18 cellular contexts compared by ENCODE assay signal in the genomic region with DNA sequence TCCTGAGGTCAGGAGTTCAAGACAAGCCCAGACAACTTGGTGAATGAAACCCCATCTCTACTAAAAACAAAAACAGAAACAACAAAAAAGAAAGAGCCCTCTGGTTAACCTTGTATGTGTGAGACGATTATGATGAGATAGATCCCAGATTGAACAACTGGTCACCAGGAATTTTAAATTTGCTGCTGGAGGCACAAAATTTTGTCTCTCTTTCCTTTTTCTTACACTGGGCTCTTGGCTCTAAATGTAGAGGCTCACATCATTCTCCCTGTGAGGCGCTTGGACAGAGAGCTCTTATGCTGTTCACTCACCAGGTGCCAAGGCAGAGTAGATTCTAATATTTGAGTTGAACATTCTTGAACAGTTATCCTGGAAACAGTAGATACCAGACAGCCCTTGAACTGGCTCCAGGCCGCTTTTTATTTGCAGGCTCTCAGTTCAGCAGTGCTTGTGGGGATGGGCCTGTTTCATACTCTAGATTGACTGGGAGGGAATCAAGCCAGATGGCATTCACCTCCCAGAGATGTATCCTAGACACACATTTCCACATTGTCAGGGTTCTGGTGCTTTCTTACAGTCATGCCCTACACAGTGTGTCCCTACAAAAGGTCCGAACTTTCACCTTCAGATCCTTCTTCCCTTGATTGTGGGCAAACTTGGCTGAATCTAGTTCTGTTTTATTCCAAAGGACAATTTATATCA.
"Had no signal": no experiment of that assay in that cellular context is flagged by ENCODE, and none has a peak within 500 bp of the region (broad histone marks: within the 10 kb centered on the region; RNA-seq: fewer than 3 reads in every experiment).

No MANE protein-coding gene starts in this region.

- H3K9me3 Mint-ChIP-seq: activated naive CD8-positive, alpha-beta T cell treated with anti-CD3 and anti-CD28 coated beads, Interleukin-2, amount 10 ng/mL, durations not matched to agents 7 days and 5 days; activated T-helper 17 cell treated with anti-CD3 and anti-CD28 coated beads, Interleukin-2, amount 50 U/mL, for 72 hours; stimulated activated naive CD8-positive, alpha-beta T cell treated with anti-CD3 and anti-CD28 coated beads, Interleukin-15, Interleukin-2, amounts not matched to agents 100 ng/mL and 50 ng/mL, for 24 hours had no signal

- H3K4me3 Mint-ChIP-seq: activated naive CD8-positive, alpha-beta T cell treated with anti-CD3 and anti-CD28 coated beads, Interleukin-2, amount 10 ng/mL, durations not matched to agents 7 days and 5 days; activated T-helper 17 cell treated with anti-CD3 and anti-CD28 coated beads, Interleukin-2, amount 50 U/mL, for 72 hours; nephron; stimulated activated naive CD8-positive, alpha-beta T cell treated with anti-CD3 and anti-CD28 coated beads, Interleukin-15, Interleukin-2, amounts not matched to agents 100 ng/mL and 50 ng/mL, for 24 hours had no signal

- H3K27me3 Mint-ChIP-seq: activated naive CD8-positive, alpha-beta T cell treated with anti-CD3 and anti-CD28 coated beads, Interleukin-2, amount 10 ng/mL, durations not matched to agents 7 days and 5 days had no signal

- H2AFZ ChIP-seq: parathyroid adenoma had no signal

- ATAC-seq: activated T-helper 17 cell treated with anti-CD3 and anti-CD28 coated beads, Interleukin-2, amount 50 U/mL, for 72 hours; foreskin keratinocyte; left lobe of liver had no signal

- H3K36me3 ChIP-seq: tibial nerve, vagina, WERI-Rb-1 had no signal

- DNase-seq: activated CD4-positive, alpha-beta T cell treated with anti-CD3 and anti-CD28 coated beads for 1 hour; activated naive CD4-positive, alpha-beta T cell; activated naive CD8-positive, alpha-beta T cell treated with anti-CD3 and anti-CD28 coated beads, Interleukin-2, amount 10 ng/mL, durations not matched to agents 7 days and 5 days; activated T-cell treated with anti-CD3 and anti-CD28 coated beads for 4 hours; amygdala; dorsolateral prefrontal cortex; foreskin keratinocyte; WERI-Rb-1 had no signal

- H3K27ac Mint-ChIP-seq: activated naive CD8-positive, alpha-beta T cell treated with anti-CD3 and anti-CD28 coated beads, Interleukin-2, amount 10 ng/mL, durations not matched to agents 7 days and 5 days; activated T-helper 17 cell treated with anti-CD3 and anti-CD28 coated beads, Interleukin-2, amount 50 U/mL, for 72 hours; nephron; stimulated activated naive CD8-positive, alpha-beta T cell treated with anti-CD3 and anti-CD28 coated beads, Interleukin-15, Interleukin-2, amounts not matched to agents 100 ng/mL and 50 ng/mL, for 24 hours had no signal

- H3K9me3 ChIP-seq: tibial nerve, vagina had no signal

- H3K9ac ChIP-seq: parathyroid adenoma had no signal

- H3K36me3 Mint-ChIP-seq: activated naive CD8-positive, alpha-beta T cell treated with anti-CD3 and anti-CD28 coated beads, Interleukin-2, amount 10 ng/mL, durations not matched to agents 7 days and 5 days had no signal

- FAIRE-seq: colon, kidney had no signal

- H3K4me1 Mint-ChIP-seq: activated naive CD8-positive, alpha-beta T cell treated with anti-CD3 and anti-CD28 coated beads, Interleukin-2, amount 10 ng/mL, durations not matched to agents 7 days and 5 days; activated T-helper 17 cell treated with anti-CD3 and anti-CD28 coated beads, Interleukin-2, amount 50 U/mL, for 72 hours; nephron had no signal

- H3K4me3 ChIP-seq: dorsolateral prefrontal cortex, lung, tibial nerve, vagina had no signal

- H3K27me3 ChIP-seq: foreskin keratinocyte, vagina had no signal

- H3K79me2 ChIP-seq: parathyroid adenoma had no signal

- H3K4me1 ChIP-seq: foreskin keratinocyte, parathyroid adenoma, tibial nerve, vagina had no signal

- H3K27ac ChIP-seq: dorsolateral prefrontal cortex, foreskin keratinocyte, parathyroid adenoma, tibial nerve, vagina, WERI-Rb-1 had no signal
